ENCODE assay signal across 2 cellular contexts in genomic region chr9:93093081-93093448, GRCh38.
A peak's percentile ranks its signal among the peaks of the same experiment; 100 is the strongest.
TF ChIP-seq lines count a peak whose summit lies in the region.

No MANE protein-coding gene starts in this region.

TF ChIP-seq in liver, 16 proteins besides CTCF, POLR2A, EP300 and RAD21:
- peak; percentile 19 for TF ChIP-seq NR2F2 (IDR thresholded peaks at IDR 0.05)
- no peak for TF ChIP-seq FOXA2 (IDR thresholded peaks at IDR 0.05)
- no peak for TF ChIP-seq HNF4G (IDR thresholded peaks at IDR 0.05)
- no peak for TF ChIP-seq FOXA1 (IDR thresholded peaks at IDR 0.05)

TF ChIP-seq in HepG2, 621 proteins besides CTCF, POLR2A, EP300 and RAD21:
- TF ChIP-seq ZFP36L2 (CRISPR knock-in tag; IDR thresholded peaks at IDR 0.05) (no peak), FOXA1 (IDR thresholded peaks at IDR 0.05) (no peak), FOXA1 (CRISPR knock-in tag; IDR thresholded peaks at IDR 0.05) (no peak), ZNF773 (CRISPR knock-in tag; IDR thresholded peaks at IDR 0.05; ENCODE audit: borderline replicate concordance) (no peak), ZNF569 (CRISPR knock-in tag; IDR thresholded peaks at IDR 0.05; ENCODE audit: borderline replicate concordance) (no peak), PATZ1 (CRISPR knock-in tag; IDR thresholded peaks at IDR 0.05) (no peak), ESRRA (CRISPR knock-in tag; IDR thresholded peaks at IDR 0.05; ENCODE audit: low read depth) (no peak), RARA (CRISPR knock-in tag; IDR thresholded peaks at IDR 0.05) (no peak), CCAR2 (optimal IDR thresholded peaks at IDR 0.05; ENCODE audit: low read depth, low read length) (no peak), ZMYM4 (CRISPR knock-in tag; IDR thresholded peaks at IDR 0.05) (no peak), NCOA1 (CRISPR knock-in tag; IDR thresholded peaks at IDR 0.05) (no peak), MYNN (CRISPR knock-in tag; IDR thresholded peaks at IDR 0.05; ENCODE audit: low read depth) (no peak), ATAD3A (CRISPR knock-in tag; IDR thresholded peaks at IDR 0.05) (no peak)
- TF ChIP-seq, protein P1, sequence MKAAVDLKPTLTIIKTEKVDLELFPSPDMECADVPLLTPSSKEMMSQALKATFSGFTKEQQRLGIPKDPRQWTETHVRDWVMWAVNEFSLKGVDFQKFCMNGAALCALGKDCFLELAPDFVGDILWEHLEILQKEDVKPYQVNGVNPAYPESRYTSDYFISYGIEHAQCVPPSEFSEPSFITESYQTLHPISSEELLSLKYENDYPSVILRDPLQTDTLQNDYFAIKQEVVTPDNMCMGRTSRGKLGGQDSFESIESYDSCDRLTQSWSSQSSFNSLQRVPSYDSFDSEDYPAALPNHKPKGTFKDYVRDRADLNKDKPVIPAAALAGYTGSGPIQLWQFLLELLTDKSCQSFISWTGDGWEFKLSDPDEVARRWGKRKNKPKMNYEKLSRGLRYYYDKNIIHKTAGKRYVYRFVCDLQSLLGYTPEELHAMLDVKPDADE (CRISPR knock-in tag; IDR thresholded peaks at IDR 0.05): no peak
